In genomic region chr7:12210179-12211053, GRCh38 we compare ENCODE assay signal across 7 cellular contexts. TPM values are rescaled to one million over a fixed set of nuclear protein-coding genes. Genes with fewer than 3 reads are reported as not detected.
DNase-seq lines count a peak whose midpoint lies in the region; ATAC-seq and TF ChIP-seq lines count a peak whose summit lies in the region.

No MANE protein-coding gene starts in this region.

- DNase-seq in EL (peak; percentile 17), T-cell (peak in 2 of 34 experiments; percentile 39 to 42), esophagus muscularis mucosa (ENCODE audit: extremely low spot score) (no peak), natural killer cell (no peak), UCSD-AML1 (lab: John Stamatoyannopoulos, UW; ENCODE audit: unreplicated experiment) (no peak)

- H3K4me1 Mint-ChIP-seq in T-cell (peaks cover 39 to 43% (median 39%) of the 10 kb centered on the region in 3 donors), natural killer cell (peaks cover 22 to 32% of the 10 kb centered on the region in 2 donors)

- peak overlapping the region; percentile 91 to 94 (median 92) for H3K27ac ChIP-seq in esophagus muscularis mucosa (replicated peaks in 1 of 4)

- no peak for TF ChIP-seq EP300 in esophagus muscularis mucosa (IDR thresholded peaks at IDR 0.05)

- H3K9me3 Mint-ChIP-seq in T-cell (no peaks in the 10 kb centered on the region), natural killer cell (no peaks in the 10 kb centered on the region)

- H3K27me3 ChIP-seq in esophagus muscularis mucosa: no peaks in the 10 kb centered on the region

- H3K27ac Mint-ChIP-seq in T-cell (peak overlapping the region; percentile 97), natural killer cell (peak overlapping the region; percentile 97 to 98)

- peak overlapping the region; percentile 72 to 91 (median 80) for H3K4me3 ChIP-seq in esophagus muscularis mucosa

- intact Hi-C loops in esophagus muscularis mucosa (cut with DNase I) (no loop called here), natural killer cell (cut with micrococcal nuclease) (loop anchor here (1.0 to 5.0 kb wide), 2 partner anchors 47 to 477 kb away; partner anchors contain the start of gene ARL4A)

- H3K4me3 Mint-ChIP-seq in T-cell: peak overlapping the region; percentile 89 to 95 (median 94)
- peak overlapping the region; percentile 98 for H3K4me3 Mint-ChIP-seq in natural killer cell

- H3K27me3 Mint-ChIP-seq in T-cell: peaks cover 0 to 7% of the 10 kb centered on the region in 2 donors
- peaks cover 15 to 37% of the 10 kb centered on the region in 2 donors for H3K27me3 Mint-ChIP-seq in natural killer cell (ENCODE audit: low read depth in 2 of 2)

- 3% methylated on average over 26 of the region's 26 CpGs for WGBS in esophagus muscularis mucosa

- TF ChIP-seq POLR2A in esophagus muscularis mucosa (IDR thresholded peaks at IDR 0.05; ENCODE audit: low read depth): no peak

- CTCF ChIA-PET in T-cell (lab: Charles Lee): interaction anchor here in 1 of 2 donors (0.5 to 2.1 kb wide), 4 partner anchors 41 to 476 kb away, joined by 3 to 10 read pairs (median 4); no protein-coding TSS in a partner anchor

- H3K36me3 ChIP-seq in esophagus muscularis mucosa: peaks cover 0 to 4% (median under 1%) of the 10 kb centered on the region in 4 donors

- TF ChIP-seq CTCF in esophagus muscularis mucosa (IDR thresholded peaks at IDR 0.05): no peak
- TF ChIP-seq CTCF in natural killer cell (IDR thresholded peaks at IDR 0.05): no peak

- POLR2A ChIA-PET in T-cell (lab: Charles Lee): interaction anchor here (0.5 to 1.1 kb wide), 9 partner anchors 11 to 132 kb away, joined by 3 to 6 read pairs (median 3); no protein-coding TSS in a partner anchor

- H3K9me3 ChIP-seq in esophagus muscularis mucosa: no peaks in the 10 kb centered on the region

- peaks cover 10 to 23% (median 17%) of the 10 kb centered on the region in 4 donors for H3K4me1 ChIP-seq in esophagus muscularis mucosa

- peak; percentile 36 for ATAC-seq in GM19455 (IDR thresholded peaks at IDR 0.05; ENCODE audit: unreplicated experiment)
- ATAC-seq in HG03442 (IDR thresholded peaks at IDR 0.05; ENCODE audit: unreplicated experiment): peak; percentile 25
- peak; percentile 28 to 41 (median 34) for ATAC-seq in T-cell (replicated peaks in 1 of 4)
- ATAC-seq in natural killer cell: peak; percentile 26 to 52 (median 38)

- peaks cover 16% of the 10 kb centered on the region for H3K36me3 Mint-ChIP-seq in T-cell
- no peaks in the 10 kb centered on the region for H3K36me3 Mint-ChIP-seq in natural killer cell

RNA-seq across cellular contexts. Expression of gene TMEM106B, which starts 0.7 kb away (rescaled TPM):
- total RNA-seq in T-cell (10 to 100 TPM; 30.8 to 45.9 (median 38.7) TPM), esophagus muscularis mucosa (10 to 100 TPM; 39.3 to 49.8 (median 44.1) TPM), natural killer cell (10 to 100 TPM; 18.6 to 28.5 (median 20.4) TPM)
